Comparison of ENCODE assay signal across 8 cellular contexts in genomic region chr1:65146908-65147423, GRCh38. TPM values are rescaled to one million over a fixed set of nuclear protein-coding genes. Genes with fewer than 3 reads are reported as not detected.
DNase-seq lines count a peak whose midpoint lies in the region; FAIRE-seq and TF ChIP-seq lines count a peak whose summit lies in the region.

No MANE protein-coding gene starts in this region.

- TF ChIP-seq POLR2A in stomach (IDR thresholded peaks at IDR 0.05), result no peak

- intact Hi-C loops in stomach (cut with DNase I; ENCODE audit: low total_unique reads), result no loop called here

- H3K4me3 ChIP-seq in WERI-Rb-1 (ENCODE audit: low read depth, low read length) (peak overlapping the region; percentile 54), iPS-15b (ENCODE audit: low read depth, low read length) (peak overlapping the region; percentile 71), stomach (peak overlapping the region; percentile 71 to 88 (median 84))

- no peaks in the 10 kb centered on the region for H3K9me3 ChIP-seq in WERI-Rb-1 (ENCODE audit: severe bottlenecking)
- H3K9me3 ChIP-seq in iPS-15b (ENCODE audit: control insufficient read depth, insufficient read depth, low read length), result no peaks in the 10 kb centered on the region
- H3K9me3 ChIP-seq in stomach, result no peaks in the 10 kb centered on the region

- H3K27me3 ChIP-seq in WERI-Rb-1 (ENCODE audit: insufficient read depth, low read depth, severe bottlenecking), result peaks cover 4% of the 10 kb centered on the region
- peaks cover 43% of the 10 kb centered on the region for H3K27me3 ChIP-seq in iPS-15b (ENCODE audit: control insufficient read depth, insufficient read depth, low read length)
- H3K27me3 ChIP-seq in stomach, result peaks cover 0 to 32% (median 0%) of the 10 kb centered on the region in 3 donors

- TF ChIP-seq CTCF in WERI-Rb-1 (IDR thresholded peaks at IDR 0.05; ENCODE audit: low read depth, low read length) (no peak), stomach (IDR thresholded peaks at IDR 0.05) (no peak), D721Med (IDR thresholded peaks at IDR 0.05; ENCODE audit: insufficient read depth, missing control alignments) (no peak)

- FAIRE-seq in D721Med (lab: Jason Lieb, UNC) (no peak), frontal cortex (lab: Jason Lieb, UNC) (no peak)

- H3K36me3 ChIP-seq in WERI-Rb-1 (no peaks in the 10 kb centered on the region), iPS-15b (ENCODE audit: control insufficient read depth, insufficient read depth, low read length) (no peaks in the 10 kb centered on the region), stomach (no peaks in the 10 kb centered on the region)

- H3K27ac ChIP-seq in WERI-Rb-1, result no peak overlapping the region
- peak overlapping the region; percentile 82 to 93 (median 89) for H3K27ac ChIP-seq in stomach

- no peak for TF ChIP-seq EP300 in stomach (IDR thresholded peaks at IDR 0.05)

- H3K9ac ChIP-seq in iPS-15b (ENCODE audit: low read depth, low read length), result no peak overlapping the region

- H3K4me1 ChIP-seq in iPS-15b (ENCODE audit: control insufficient read depth, insufficient read depth, low read length) (peaks cover 18% of the 10 kb centered on the region), stomach (peaks cover 7 to 50% (median 40%) of the 10 kb centered on the region in 4 donors)

- DNase-seq in SIG-M5 treated with dmso at 0.1 percent for 504 hours (lab: John Stamatoyannopoulos, UW; ENCODE audit: unreplicated experiment) (peak; percentile 3), SIG-M5 (lab: John Stamatoyannopoulos, UW) (no peak), WERI-Rb-1 (no peak), stomach (no peak), SW480 (ENCODE audit: low spot score) (no peak), D721Med (ENCODE audit: insufficient read length, low spot score) (no peak), frontal cortex (ENCODE audit: low spot score in 2 of 2) (no peak)

- 8 to 14% (median 11%) methylated on average over 20 of the region's 20 CpGs for WGBS in stomach, 5 donors

RNA-seq across cellular contexts. Expression of gene AK4, which starts 1.0 kb away (rescaled TPM):
- total RNA-seq in stomach, result 100 to 1,000 TPM in 2 of 5 donors, 10 to 100 TPM in 3; 26.8 to 108 (median 74.7) TPM
- polyA plus RNA-seq in stomach, result 10 to 100 TPM in 2 of 3 donors, 1 to 10 TPM in 1; 9.4 to 15.0 (median 11.1) TPM
- 9.0 TPM for total RNA-seq in frontal cortex
